ENCODE assay signal across 9 cellular contexts in genomic region chr1:234683856-234684632, GRCh38.
DNase-seq lines count a peak whose midpoint lies in the region; ATAC-seq lines count a peak whose summit lies in the region.
"Had no signal": no experiment of that assay in that cellular context is flagged by ENCODE, and none has a peak within 500 bp of the region (broad histone marks: within the 10 kb centered on the region; RNA-seq: fewer than 3 reads in every experiment).

No MANE protein-coding gene starts in this region.

- H3K9ac ChIP-seq in adipocyte (ENCODE audit: low read length) = peak overlapping the region; percentile 65

- H3K4me3 ChIP-seq in adipocyte (ENCODE audit: low read length) = peak overlapping the region; percentile 38
- H3K4me3 ChIP-seq: HAP-1 had no signal

- H3K9me3 ChIP-seq in adipocyte (ENCODE audit: control insufficient read depth, low read length) = peaks cover 6% of the 10 kb centered on the region

- peak; percentile 69 for DNase-seq in HPDE6-E6E7 (ENCODE audit: extremely low spot score)
- DNase-seq in adipocyte (ENCODE audit: low read depth) = peak; percentile 85
- DNase-seq in iPS DF 4.7 (ENCODE audit: extremely low read depth, low spot score) = peak; percentile 30
- DNase-seq in stromal cell of bone marrow (ENCODE audit: low read depth) = peak; percentile 65
- DNase-seq in NCI-H510A treated with DMSO at 0.1 percent for 48 hours (lab: John Stamatoyannopoulos, UW) = no peak
- no peak for DNase-seq in superior temporal gyrus (ENCODE audit: extremely low spot score)

- H3K36me3 ChIP-seq in adipocyte (ENCODE audit: control insufficient read depth, insufficient read depth, low read length, severe bottlenecking) = no peaks in the 10 kb centered on the region
- H3K36me3 ChIP-seq: HAP-1 had no signal

- no peaks in the 10 kb centered on the region for H3K27me3 ChIP-seq in adipocyte (replicated peaks; ENCODE audit: control insufficient read depth, insufficient read depth, low read length)

- ATAC-seq in HG03159 (IDR thresholded peaks at IDR 0.05; ENCODE audit: unreplicated experiment) = no peak
- ATAC-seq in GM18867 (IDR thresholded peaks at IDR 0.05; ENCODE audit: unreplicated experiment) = no peak

- H3K4me1 ChIP-seq in adipocyte (ENCODE audit: control insufficient read depth, insufficient read depth, low read length) = peaks cover 20% of the 10 kb centered on the region

Comparison
In these comparisons a context has a peak if more than half of its experiments do, and no peak if none do; other contexts are left out.
1. DNase-seq: peak in HPDE6-E6E7 (single experiment), adipocyte (single experiment), iPS DF 4.7 (single experiment) and stromal cell of bone marrow (single experiment); none in NCI-H510A treated with DMSO at 0.1 percent for 48 hours (single experiment) and superior temporal gyrus (single experiment).